ENCODE assay signal across 8 cellular contexts in genomic region chr19:45455707-45456499, GRCh38. TPM values are rescaled to one million over a fixed set of nuclear protein-coding genes. Genes with fewer than 3 reads are reported as not detected.
DNase-seq lines count a peak whose midpoint lies in the region; ATAC-seq and TF ChIP-seq lines count a peak whose summit lies in the region.

No MANE protein-coding gene starts in this region.

- peak overlapping the region; percentile 57 to 84 for H3K27ac Mint-ChIP-seq in activated naive CD4-positive, alpha-beta T cell treated with anti-CD3 and anti-CD28 coated beads, Interleukin-2, amount 50 U/mL, for 72 hours

- peak; percentile 89 for DNase-seq in BE2C
- peak; percentile 94 for DNase-seq in H4 (ENCODE audit: low spot score)
- peak; percentile 53 to 91 for DNase-seq in activated naive CD4-positive, alpha-beta T cell treated with anti-CD3 and anti-CD28 coated beads, Interleukin-2, amount 50 U/mL, for 72 hours (ENCODE audit: low spot score in 2 of 2)
- DNase-seq in cardiac muscle cell (ENCODE audit: low read depth in 1 of 2, low spot score in 1 of 2): peak; percentile 87 to 99
- peak; percentile 98 for DNase-seq in posterior vena cava (ENCODE audit: low spot score)

- H3K36me3 ChIP-seq in BE2C (no peaks in the 10 kb centered on the region), cardiac muscle cell (no peaks in the 10 kb centered on the region)

- no peak for TF ChIP-seq CTCF in BE2C (IDR thresholded peaks at IDR 0.05; ENCODE audit: low read depth, low read length)
- TF ChIP-seq CTCF in cardiac muscle cell (IDR thresholded peaks at IDR 0.05; ENCODE audit: low read depth, low read length): no peak

- ATAC-seq in activated naive CD4-positive, alpha-beta T cell treated with anti-CD3 and anti-CD28 coated beads, Interleukin-2, amount 50 U/mL, for 72 hours: peak; percentile 61 to 89
- ATAC-seq in GM21515 (IDR thresholded peaks at IDR 0.05; ENCODE audit: unreplicated experiment): no peak
- no peak for ATAC-seq in HG03039 (IDR thresholded peaks at IDR 0.05; ENCODE audit: unreplicated experiment)

- intact Hi-C loops in posterior vena cava (cut with DNase I): no loop called here

- H3K4me3 ChIP-seq in BE2C (ENCODE audit: low read depth, low read length): no peak overlapping the region
- H3K4me3 ChIP-seq in cardiac muscle cell: no peak overlapping the region

- no peaks in the 10 kb centered on the region for H3K36me3 Mint-ChIP-seq in activated naive CD4-positive, alpha-beta T cell treated with anti-CD3 and anti-CD28 coated beads, Interleukin-2, amount 50 U/mL, for 72 hours

- H3K9me3 ChIP-seq in BE2C: no peaks in the 10 kb centered on the region
- no peaks in the 10 kb centered on the region for H3K9me3 ChIP-seq in cardiac muscle cell (ENCODE audit: low read depth)

- no peaks in the 10 kb centered on the region for H3K9me3 Mint-ChIP-seq in activated naive CD4-positive, alpha-beta T cell treated with anti-CD3 and anti-CD28 coated beads, Interleukin-2, amount 50 U/mL, for 72 hours

- H3K27me3 ChIP-seq in BE2C: no peaks in the 10 kb centered on the region; the same call in 1 of the 2 replicates
- H3K27me3 ChIP-seq in cardiac muscle cell: no peaks in the 10 kb centered on the region

- H3K4me1 ChIP-seq in BE2C (peaks cover 10% of the 10 kb centered on the region), cardiac muscle cell (ENCODE audit: low read depth) (peaks cover 9% of the 10 kb centered on the region)

- H3K27ac ChIP-seq in cardiac muscle cell: peak overlapping the region; percentile 94

TF ChIP-seq in PFSK-1, 5 proteins besides CTCF, POLR2A, EP300 and RAD21:
- TF ChIP-seq SIN3A (IDR thresholded peaks at IDR 0.05; ENCODE audit: borderline replicate concordance, insufficient read depth, low read length) (peak; percentile 95; the same call in 1 of the 2 replicates), FOXP2 (optimal IDR thresholded peaks at IDR 0.05; ENCODE audit: borderline replicate concordance, extremely low read depth, extremely low read length, insufficient read depth) (peak; percentile 19), POLR2AphosphoS5 (IDR thresholded peaks at IDR 0.05; ENCODE audit: low read depth, low read length) (no peak), REST (IDR thresholded peaks at IDR 0.05; ENCODE audit: insufficient read depth in 1 of 2, low read depth in 2 of 2, low read length in 2 of 2) (peak; percentile 62 to 67; a peak in 2 of 4 replicates), TAF1 (IDR thresholded peaks at IDR 0.05; ENCODE audit: borderline replicate concordance, insufficient read depth, low read length) (no peak)

RNA-seq across cellular contexts. Expression of gene FOSB, which starts 11.9 kb away (rescaled TPM):
- polyA plus RNA-seq in BE2C (2012; ENCODE audit: insufficient read depth, insufficient read length, low read depth): 1.1 TPM
- total RNA-seq in H4 (2014; rRNA removed; shearing (Covaris generic)): 1.2 TPM in 1 of 2 replicates, not detected in the other
- 1.7 TPM for polyA plus RNA-seq in PFSK-1 (2012; ENCODE audit: insufficient read length, low read depth)
- 10 to 100 TPM; 19.9 to 37.6 TPM for total RNA-seq in activated naive CD4-positive, alpha-beta T cell treated with anti-CD3 and anti-CD28 coated beads, Interleukin-2, amount 50 U/mL, for 72 hours
- 0.88 and 4.5 TPM in 2 replicates for total RNA-seq in cardiac muscle cell
- 1.7 and 3.0 TPM in 2 replicates for polyA plus RNA-seq in cardiac muscle cell
- 10 to 100 TPM; 33.2 to 73.0 TPM for total RNA-seq in posterior vena cava

RNA-seq across cellular contexts. Expression of gene ERCC1, which starts 32.2 kb away (rescaled TPM):
- polyA plus RNA-seq in BE2C (2012; ENCODE audit: insufficient read depth, insufficient read length, low read depth): 120 TPM
- 49.3 and 84.0 TPM in 2 replicates for total RNA-seq in H4 (2014; rRNA removed; shearing (Covaris generic))
- polyA plus RNA-seq in PFSK-1 (2012; ENCODE audit: insufficient read length, low read depth): 106 TPM
- 10 to 100 TPM in 1 of 2 donors, 1 to 10 TPM in 1; 9.7 to 60.7 TPM for total RNA-seq in activated naive CD4-positive, alpha-beta T cell treated with anti-CD3 and anti-CD28 coated beads, Interleukin-2, amount 50 U/mL, for 72 hours
- total RNA-seq in cardiac muscle cell (120 and 164 TPM in 2 replicates), posterior vena cava (10 to 100 TPM; 65.0 to 68.4 TPM)
- polyA plus RNA-seq in cardiac muscle cell: 138 and 169 TPM in 2 replicates

RNA-seq across cellular contexts. Expression of gene RTN2, which starts 40.9 kb away (rescaled TPM):
- 79.0 TPM for polyA plus RNA-seq in BE2C (2012; ENCODE audit: insufficient read depth, insufficient read length, low read depth)
- total RNA-seq in H4 (2014; rRNA removed; shearing (Covaris generic)): 3.5 and 6.1 TPM in 2 replicates
- 20.7 TPM for polyA plus RNA-seq in PFSK-1 (2012; ENCODE audit: insufficient read length, low read depth)
- total RNA-seq in activated naive CD4-positive, alpha-beta T cell treated with anti-CD3 and anti-CD28 coated beads, Interleukin-2, amount 50 U/mL, for 72 hours: 1 to 10 TPM; 3.2 to 5.1 TPM
- total RNA-seq in cardiac muscle cell (43.7 and 56.5 TPM in 2 replicates), posterior vena cava (10 to 100 TPM in 1 of 2 donors, 1 to 10 TPM in 1; 9.4 to 14.5 TPM)
- 92.2 and 111 TPM in 2 replicates for polyA plus RNA-seq in cardiac muscle cell

RNA-seq across cellular contexts. Expression of gene PPM1N, which starts 42.3 kb away (rescaled TPM):
- polyA plus RNA-seq in BE2C (2012; ENCODE audit: insufficient read depth, insufficient read length, low read depth): 2.2 TPM
- total RNA-seq in H4 (2014; rRNA removed; shearing (Covaris generic)): 0.21 and 1.1 TPM in 2 replicates
- 5.8 TPM for polyA plus RNA-seq in PFSK-1 (2012; ENCODE audit: insufficient read length, low read depth)
- 1 to 10 TPM; 1.5 to 7.4 TPM for total RNA-seq in activated naive CD4-positive, alpha-beta T cell treated with anti-CD3 and anti-CD28 coated beads, Interleukin-2, amount 50 U/mL, for 72 hours
- total RNA-seq in cardiac muscle cell (1.3 and 2.9 TPM in 2 replicates), posterior vena cava (1 to 10 TPM in 1 of 2 donors, under 1 TPM in 1; 0.67 to 1.9 TPM)
- polyA plus RNA-seq in cardiac muscle cell: 1.2 and 4.0 TPM in 2 replicates

RNA-seq across cellular contexts. Expression of gene POLR1G, which starts 49.5 kb away (rescaled TPM):
- 16.9 TPM for polyA plus RNA-seq in BE2C (2012; ENCODE audit: insufficient read depth, insufficient read length, low read depth)
- total RNA-seq in H4 (2014; rRNA removed; shearing (Covaris generic)): 6.8 and 9.0 TPM in 2 replicates
- polyA plus RNA-seq in PFSK-1 (2012; ENCODE audit: insufficient read length, low read depth): 27.9 TPM
- total RNA-seq in activated naive CD4-positive, alpha-beta T cell treated with anti-CD3 and anti-CD28 coated beads, Interleukin-2, amount 50 U/mL, for 72 hours: 10 to 100 TPM in 1 of 2 donors, 1 to 10 TPM in 1; 6.8 to 14.1 TPM
- total RNA-seq in cardiac muscle cell: 6.5 and 17.8 TPM in 2 replicates
- polyA plus RNA-seq in cardiac muscle cell: 6.0 and 6.6 TPM in 2 replicates
- 1 to 10 TPM; 4.2 to 4.8 TPM for total RNA-seq in posterior vena cava

Comparison
In these comparisons a context has a peak if more than half of its experiments do, and no peak if none do; other contexts are left out.
1. ATAC-seq: peak in activated naive CD4-positive, alpha-beta T cell treated with anti-CD3 and anti-CD28 coated beads, Interleukin-2, amount 50 U/mL, for 72 hours (2 of 2); none in GM21515 (single experiment) and HG03039 (single experiment).
2. Peak in every context shown above with its lines, with median percentiles within 50 percentile points of each other: DNase-seq.